In genomic region chr17:57090560-57091185, GRCh38 we compare ENCODE assay signal across 10 cellular contexts. TPM values are rescaled to one million over a fixed set of nuclear protein-coding genes. Genes with fewer than 3 reads are reported as not detected.
DNase-seq lines count a peak whose midpoint lies in the region; TF ChIP-seq lines count a peak whose summit lies in the region.
"Had no signal": no experiment of that assay in that cellular context is flagged by ENCODE, and none has a peak within 500 bp of the region (broad histone marks: within the 10 kb centered on the region; RNA-seq: fewer than 3 reads in every experiment).

No MANE protein-coding gene starts in this region.

- 39% methylated on average over 4 of the region's 4 CpGs for WGBS in prostate gland

- DNase-seq in PC-9 (no peak), fibroblast of mammary gland (ENCODE audit: low read depth) (peak; percentile 25), prostate gland (ENCODE audit: low spot score) (no peak), NCI-H187 (lab: John Stamatoyannopoulos, UW) (no peak), SW 1271 (lab: John Stamatoyannopoulos, UW) (no peak), NCI-H446 treated with DMSO at 0.1 percent for 48 hours (lab: John Stamatoyannopoulos, UW) (no peak)
- no peak for DNase-seq in activated CD4-positive, CD25-positive, alpha-beta regulatory T cell (lab: John Stamatoyannopoulos, UW)
- DNase-seq: activated B cell treated with CpG ODN at 0.5 μM for 24 hours, NCI-H2171 treated with DMSO at 0.1 percent for 48 hours had no signal

- no peak for TF ChIP-seq CTCF in PC-9 (conservative IDR thresholded peaks at IDR 0.05)
- TF ChIP-seq CTCF in fibroblast of mammary gland (conservative IDR thresholded peaks at IDR 0.05; ENCODE audit: control insufficient read depth, insufficient read depth, low read depth, low read length): no peak
- no peak for TF ChIP-seq CTCF in prostate gland (IDR thresholded peaks at IDR 0.05)

- intact Hi-C loops in PC-9 (cut with micrococcal nuclease; ENCODE audit: unreplicated experiment) (no loop called here), prostate gland (cut with DNase I) (no loop called here)

- peaks cover 13% of the 10 kb centered on the region; the same call in 1 of the 2 replicates for H3F3A ChIP-seq in PC-9 (ENCODE audit: insufficient read depth, low read depth)

- H3K9me2 ChIP-seq in PC-9 (ENCODE audit: insufficient read depth): no peaks in the 10 kb centered on the region

- H3K4me2 ChIP-seq in BLaER1 (peak overlapping the region; percentile 20), PC-9 (peak overlapping the region; percentile 22; the same call in 1 of the 2 replicates)

- no peak for TF ChIP-seq POLR2A in prostate gland (IDR thresholded peaks at IDR 0.05)

- peak overlapping the region; percentile 7; the same call in 1 of the 2 replicates for H3K9ac ChIP-seq in BLaER1

- peaks cover 100% of the 10 kb centered on the region for H3K79me2 ChIP-seq in PC-9 (ENCODE audit: low read depth)

- H3K36me3 ChIP-seq in BLaER1 (peaks cover 39% of the 10 kb centered on the region), PC-9 (ENCODE audit: low read depth) (no peaks in the 10 kb centered on the region), prostate gland (no peaks in the 10 kb centered on the region)

- no TSS peak for BruUV-seq in PC-9 (replicated peaks; lab: Mats Ljungman, UMichigan)

- H3K27me3 ChIP-seq in BLaER1 (no peaks in the 10 kb centered on the region), PC-9 (ENCODE audit: insufficient read depth, low read depth) (no peaks in the 10 kb centered on the region), prostate gland (replicated peaks; ENCODE audit: insufficient read depth) (no peaks in the 10 kb centered on the region)

- H3K4me1 ChIP-seq in BLaER1 (peaks cover 62% of the 10 kb centered on the region), PC-9 (replicated peaks; ENCODE audit: insufficient read depth) (peaks cover 35% of the 10 kb centered on the region), prostate gland (replicated peaks) (peaks cover 23% of the 10 kb centered on the region)

- CTCF ChIA-PET in PC-9 (lab: Charles Lee): no interaction called here

- H3K4me3 ChIP-seq in BLaER1 (no peak overlapping the region), PC-9 (no peak overlapping the region), fibroblast of mammary gland (ENCODE audit: control insufficient read depth, low read depth, low read length) (no peak overlapping the region), prostate gland (no peak overlapping the region)

- H3K27ac ChIP-seq in BLaER1: no peak overlapping the region; the same call in 1 of the 2 replicates
- H3K27ac ChIP-seq in PC-9: no peak overlapping the region
- peak overlapping the region; percentile 65 to 67 for H3K27ac ChIP-seq in prostate gland

- H3K9me3 ChIP-seq in BLaER1 (no peaks in the 10 kb centered on the region), PC-9 (ENCODE audit: insufficient read depth, low read depth) (no peaks in the 10 kb centered on the region), prostate gland (no peaks in the 10 kb centered on the region)

- POLR2A ChIA-PET in PC-9 (lab: Charles Lee; ENCODE audit: unreplicated experiment): no interaction called here

- peaks cover 100% of the 10 kb centered on the region for H4K20me1 ChIP-seq in BLaER1
- H4K20me1 ChIP-seq in PC-9 (ENCODE audit: insufficient read depth): peaks cover 56% of the 10 kb centered on the region

- no peak overlapping the region for H2AFZ ChIP-seq in PC-9

RNA-seq across cellular contexts. Expression of gene AKAP1, which starts 5.6 kb away (rescaled TPM):
- 29.8 and 34.9 TPM in 2 replicates for total RNA-seq in PC-9 (2021)
- 100 to 1,000 TPM in 1 of 2 donors, 10 to 100 TPM in 1; 61.7 to 124 TPM for total RNA-seq in prostate gland

Comparison
In these comparisons a context has a peak if more than half of its experiments do, and no peak if none do; other contexts are left out.
1. H3K27ac ChIP-seq: peak in prostate gland (2 of 2); none in BLaER1 (single experiment) and PC-9 (single experiment).